In the genomic region with DNA sequence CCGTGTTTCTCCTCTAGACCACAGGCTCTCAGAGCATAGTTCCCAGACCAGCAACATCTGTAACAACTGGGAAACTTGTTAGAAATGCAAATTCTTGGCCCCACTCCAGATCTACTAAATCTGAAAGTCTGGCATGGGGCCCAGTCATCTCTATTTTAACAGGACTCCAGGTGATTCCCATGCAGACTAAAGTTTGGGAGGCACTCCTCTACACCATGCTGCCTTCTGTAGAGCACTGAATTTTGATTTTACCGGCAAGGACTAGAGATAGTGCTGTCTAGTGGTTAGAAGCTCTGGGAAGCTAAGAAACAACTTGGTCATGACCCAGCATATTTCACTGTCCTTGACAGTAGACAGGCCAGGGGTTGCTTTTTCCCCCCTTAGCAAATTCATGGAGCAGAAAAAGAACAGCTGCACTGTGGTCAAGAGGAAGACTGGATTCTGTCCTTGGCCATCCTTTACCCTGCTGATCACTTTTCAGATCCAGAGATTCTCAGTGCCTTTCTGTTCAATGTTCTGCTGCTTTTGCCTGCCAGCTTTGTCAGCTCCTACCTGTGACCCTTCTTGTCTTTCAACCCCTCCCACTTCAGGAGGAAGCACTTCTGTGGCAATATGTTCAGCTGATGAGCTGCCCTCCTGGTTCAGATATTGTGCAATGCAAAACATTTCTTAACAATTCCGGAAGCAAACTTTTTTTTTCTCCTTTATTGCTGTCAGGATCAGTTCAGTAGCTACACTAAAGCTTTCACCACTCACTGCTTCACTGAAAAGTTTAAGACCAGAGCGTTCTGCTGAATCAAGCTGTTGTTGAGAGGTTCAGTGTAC, we compare ENCODE assay signal across 1 cellular context.
TF ChIP-seq lines count a peak whose summit lies in the region.

No MANE protein-coding gene starts in this region.

TF ChIP-seq in HepG2, 621 proteins besides CTCF, POLR2A, EP300 and RAD21 (continued from another document and continues in another):
- TF ChIP-seq SNAPC4 (CRISPR knock-in tag; IDR thresholded peaks at IDR 0.05) (peak; percentile 53; the same call in 1 of the 2 replicates), GTF2F1 (IDR thresholded peaks at IDR 0.05; ENCODE audit: low read length) (no peak), ZNF816 (CRISPR knock-in tag; IDR thresholded peaks at IDR 0.05; ENCODE audit: borderline replicate concordance) (peak; percentile 91; the same call in 1 of the 2 replicates), KDM5B (CRISPR knock-in tag; IDR thresholded peaks at IDR 0.05; ENCODE audit: borderline replicate concordance) (no peak), ELF1 (CRISPR knock-in tag; IDR thresholded peaks at IDR 0.05) (peak; percentile 76), ZNF891 (CRISPR knock-in tag; IDR thresholded peaks at IDR 0.05) (no peak), FOXP4 (CRISPR knock-in tag; IDR thresholded peaks at IDR 0.05) (peak; percentile 78), BORCS8-MEF2B (CRISPR knock-in tag; IDR thresholded peaks at IDR 0.05) (no peak), ZSCAN21 (CRISPR knock-in tag; IDR thresholded peaks at IDR 0.05; ENCODE audit: borderline replicate concordance) (0 out of 2 replicates have a peak, but pooled peaks have one; percentile 19), ZNF33A (CRISPR knock-in tag; IDR thresholded peaks at IDR 0.05; ENCODE audit: borderline replicate concordance) (no peak), ZNF350 (CRISPR knock-in tag; IDR thresholded peaks at IDR 0.05; ENCODE audit: borderline replicate concordance, low read depth) (peak; percentile 37; the same call in 1 of the 2 replicates), CREB1 (IDR thresholded peaks at IDR 0.05) (no peak), CREB1 (CRISPR knock-in tag; IDR thresholded peaks at IDR 0.05) (peak; percentile 73), HOXD1 (CRISPR knock-in tag; IDR thresholded peaks at IDR 0.05) (peak; percentile 68), GLI4 (CRISPR knock-in tag; IDR thresholded peaks at IDR 0.05; ENCODE audit: borderline replicate concordance) (no peak), THRA (CRISPR knock-in tag; IDR thresholded peaks at IDR 0.05; ENCODE audit: borderline replicate concordance) (peak; percentile 55; the same call in 1 of the 2 replicates), ZKSCAN1 (IDR thresholded peaks at IDR 0.05; ENCODE audit: low read length) (no peak), ZGPAT (CRISPR knock-in tag; IDR thresholded peaks at IDR 0.05) (peak; percentile 81; the same call in 1 of the 2 replicates), ZSCAN12 (CRISPR knock-in tag; IDR thresholded peaks at IDR 0.05) (0 out of 2 replicates have a peak, but pooled peaks have one; percentile 61), ZNF720 (CRISPR knock-in tag; IDR thresholded peaks at IDR 0.05) (no peak), ZNF564 (CRISPR knock-in tag; IDR thresholded peaks at IDR 0.05) (no peak), HDAC2 (CRISPR knock-in tag; IDR thresholded peaks at IDR 0.05) (peak; percentile 86), REXO4 (CRISPR knock-in tag; IDR thresholded peaks at IDR 0.05; ENCODE audit: borderline replicate concordance) (no peak), ZNF547 (CRISPR knock-in tag; IDR thresholded peaks at IDR 0.05) (no peak), MZF1 (CRISPR knock-in tag; IDR thresholded peaks at IDR 0.05; ENCODE audit: borderline replicate concordance) (no peak), ZNF609 (CRISPR knock-in tag; IDR thresholded peaks at IDR 0.05; ENCODE audit: borderline replicate concordance) (peak; percentile 40; the same call in 1 of the 2 replicates), NR0B2 (CRISPR knock-in tag; IDR thresholded peaks at IDR 0.05) (no peak), ZNF234 (CRISPR knock-in tag; conservative IDR thresholded peaks at IDR 0.05) (no peak), ZNF484 (CRISPR knock-in tag; IDR thresholded peaks at IDR 0.05; ENCODE audit: borderline replicate concordance, low read depth) (no peak)
- TF ChIP-seq, protein P1, sequence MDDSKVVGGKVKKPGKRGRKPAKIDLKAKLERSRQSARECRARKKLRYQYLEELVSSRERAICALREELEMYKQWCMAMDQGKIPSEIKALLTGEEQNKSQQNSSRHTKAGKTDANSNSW (CRISPR knock-in tag; IDR thresholded peaks at IDR 0.05; ENCODE audit: borderline replicate concordance): no peak
- TF ChIP-seq, protein P2, sequence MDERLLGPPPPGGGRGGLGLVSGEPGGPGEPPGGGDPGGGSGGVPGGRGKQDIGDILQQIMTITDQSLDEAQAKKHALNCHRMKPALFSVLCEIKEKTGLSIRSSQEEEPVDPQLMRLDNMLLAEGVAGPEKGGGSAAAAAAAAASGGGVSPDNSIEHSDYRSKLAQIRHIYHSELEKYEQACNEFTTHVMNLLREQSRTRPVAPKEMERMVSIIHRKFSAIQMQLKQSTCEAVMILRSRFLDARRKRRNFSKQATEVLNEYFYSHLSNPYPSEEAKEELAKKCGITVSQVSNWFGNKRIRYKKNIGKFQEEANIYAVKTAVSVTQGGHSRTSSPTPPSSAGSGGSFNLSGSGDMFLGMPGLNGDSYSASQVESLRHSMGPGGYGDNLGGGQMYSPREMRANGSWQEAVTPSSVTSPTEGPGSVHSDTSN (CRISPR knock-in tag; IDR thresholded peaks at IDR 0.05): no peak
- TF ChIP-seq, protein P3, sequence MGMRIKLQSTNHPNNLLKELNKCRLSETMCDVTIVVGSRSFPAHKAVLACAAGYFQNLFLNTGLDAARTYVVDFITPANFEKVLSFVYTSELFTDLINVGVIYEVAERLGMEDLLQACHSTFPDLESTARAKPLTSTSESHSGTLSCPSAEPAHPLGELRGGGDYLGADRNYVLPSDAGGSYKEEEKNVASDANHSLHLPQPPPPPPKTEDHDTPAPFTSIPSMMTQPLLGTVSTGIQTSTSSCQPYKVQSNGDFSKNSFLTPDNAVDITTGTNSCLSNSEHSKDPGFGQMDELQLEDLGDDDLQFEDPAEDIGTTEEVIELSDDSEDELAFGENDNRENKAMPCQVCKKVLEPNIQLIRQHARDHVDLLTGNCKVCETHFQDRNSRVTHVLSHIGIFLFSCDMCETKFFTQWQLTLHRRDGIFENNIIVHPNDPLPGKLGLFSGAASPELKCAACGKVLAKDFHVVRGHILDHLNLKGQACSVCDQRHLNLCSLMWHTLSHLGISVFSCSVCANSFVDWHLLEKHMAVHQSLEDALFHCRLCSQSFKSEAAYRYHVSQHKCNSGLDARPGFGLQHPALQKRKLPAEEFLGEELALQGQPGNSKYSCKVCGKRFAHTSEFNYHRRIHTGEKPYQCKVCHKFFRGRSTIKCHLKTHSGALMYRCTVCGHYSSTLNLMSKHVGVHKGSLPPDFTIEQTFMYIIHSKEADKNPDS (CRISPR knock-in tag; IDR thresholded peaks at IDR 0.05): no peak
